14 cellular contexts compared by ENCODE assay signal in genomic region chr3:158770254-158771017, GRCh38. TPM values are rescaled to one million over a fixed set of nuclear protein-coding genes. Genes with fewer than 3 reads are reported as not detected.
DNase-seq lines count a peak whose midpoint lies in the region; ATAC-seq and TF ChIP-seq lines count a peak whose summit lies in the region.
"Had no signal": no experiment of that assay in that cellular context is flagged by ENCODE, and none has a peak within 500 bp of the region (broad histone marks: within the 10 kb centered on the region; RNA-seq: fewer than 3 reads in every experiment).

No MANE protein-coding gene starts in this region.

- peaks cover 35% of the 10 kb centered on the region for H3K4me1 Mint-ChIP-seq in HFFc6 (ENCODE audit: low read depth)

- H3K36me3 Mint-ChIP-seq in HFFc6 (ENCODE audit: low read depth): peaks cover 4% of the 10 kb centered on the region

- H3K27ac Mint-ChIP-seq in HFFc6: peak overlapping the region; percentile 82
- H3K27ac Mint-ChIP-seq: activated T-helper 2 cell treated with anti-CD3 and anti-CD28 coated beads, Interferon-gamma antibody, Interleukin-2, Interleukin-4, amounts not matched to agents 10 μg/mL and 5 μg/mL and 100 μg/mL, durations not matched to agents 14 hours and 24 hours and 36 hours had no signal

- no peaks in the 10 kb centered on the region for H3K36me3 ChIP-seq in thoracic aorta
- H3K36me3 ChIP-seq: pancreas had no signal

- peak overlapping the region; percentile 85 for H3K4me3 Mint-ChIP-seq in HFFc6

- ATAC-seq in SK-N-SH treated with all-trans-retinoic acid at 6 μM for 48 hours (0 out of 3 replicates have a peak, but pooled peaks have one; percentile 13), thoracic aorta (ENCODE audit: insufficient number of reproducible peaks, low FRiP score, low read depth) (no peak)
- ATAC-seq: HCT116, pancreas had no signal

- no peaks in the 10 kb centered on the region for H3K27me3 Mint-ChIP-seq in HFFc6 (ENCODE audit: insufficient read depth)

- DNase-seq in HFFc6 (peak; percentile 65), fibroblast of villous mesenchyme (ENCODE audit: low read depth) (peak; percentile 84), thoracic aorta (ENCODE audit: low spot score) (no peak), ecto neural progenitor cell (ENCODE audit: low spot score) (no peak), GM19240 (ENCODE audit: insufficient read length, low spot score) (no peak), GF-D8 (lab: John Stamatoyannopoulos, UW) (no peak), mucosa of gallbladder (ENCODE audit: low spot score) (no peak)
- DNase-seq: activated CD4-positive, CD25-positive, alpha-beta regulatory T cell; effector CD4-positive, alpha-beta T cell; MV-4-11; pancreas had no signal

- H3K9me3 ChIP-seq in thoracic aorta: no peaks in the 10 kb centered on the region
- H3K9me3 ChIP-seq: pancreas had no signal

- no peak for TF ChIP-seq CTCF in HFFc6 (IDR thresholded peaks at IDR 0.05)
- TF ChIP-seq CTCF in fibroblast of villous mesenchyme (IDR thresholded peaks at IDR 0.05; ENCODE audit: insufficient read depth, low read depth, low read length): no peak
- TF ChIP-seq CTCF in thoracic aorta (IDR thresholded peaks at IDR 0.05): no peak

- H3K4me3 ChIP-seq in fibroblast of villous mesenchyme (ENCODE audit: low read depth, low read length) (no peak overlapping the region), thoracic aorta (no peak overlapping the region)
- H3K4me3 ChIP-seq: pancreas had no signal

- peaks cover 14 to 45% of the 10 kb centered on the region in 2 donors for H3K4me1 ChIP-seq in thoracic aorta (ENCODE audit: control insufficient read depth in 1 of 2, low read depth in 2 of 2)

- H3K27me3 ChIP-seq in thoracic aorta (replicated peaks; ENCODE audit: insufficient read depth): no peaks in the 10 kb centered on the region
- H3K27me3 ChIP-seq: pancreas had no signal

- no peaks in the 10 kb centered on the region for H3K9me3 Mint-ChIP-seq in HFFc6
- H3K9me3 Mint-ChIP-seq: activated T-helper 2 cell treated with anti-CD3 and anti-CD28 coated beads, Interferon-gamma antibody, Interleukin-2, Interleukin-4, amounts not matched to agents 10 μg/mL and 5 μg/mL and 100 μg/mL, durations not matched to agents 14 hours and 24 hours and 36 hours had no signal

- H3K27ac ChIP-seq in thoracic aorta: peak overlapping the region; percentile 41 to 45

TF ChIP-seq in SK-N-SH treated with all-trans-retinoic acid at 6 μM for 48 hours, 23 proteins besides CTCF, POLR2A, EP300 and RAD21:
- peak; percentile 58; the same call in 1 of the 2 replicates for TF ChIP-seq OSR1 (CRISPR knock-in tag; IDR thresholded peaks at IDR 0.05)
- no peak for TF ChIP-seq SNAI2 (CRISPR knock-in tag; IDR thresholded peaks at IDR 0.05)
- TF ChIP-seq, protein P1, sequence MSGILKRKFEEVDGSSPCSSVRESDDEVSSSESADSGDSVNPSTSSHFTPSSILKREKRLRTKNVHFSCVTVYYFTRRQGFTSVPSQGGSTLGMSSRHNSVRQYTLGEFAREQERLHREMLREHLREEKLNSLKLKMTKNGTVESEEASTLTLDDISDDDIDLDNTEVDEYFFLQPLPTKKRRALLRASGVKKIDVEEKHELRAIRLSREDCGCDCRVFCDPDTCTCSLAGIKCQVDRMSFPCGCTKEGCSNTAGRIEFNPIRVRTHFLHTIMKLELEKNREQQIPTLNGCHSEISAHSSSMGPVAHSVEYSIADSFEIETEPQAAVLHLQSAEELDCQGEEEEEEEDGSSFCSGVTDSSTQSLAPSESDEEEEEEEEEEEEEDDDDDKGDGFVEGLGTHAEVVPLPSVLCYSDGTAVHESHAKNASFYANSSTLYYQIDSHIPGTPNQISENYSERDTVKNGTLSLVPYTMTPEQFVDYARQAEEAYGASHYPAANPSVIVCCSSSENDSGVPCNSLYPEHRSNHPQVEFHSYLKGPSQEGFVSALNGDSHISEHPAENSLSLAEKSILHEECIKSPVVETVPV (CRISPR knock-in tag; IDR thresholded peaks at IDR 0.05): no peak
- TF ChIP-seq, protein P2, sequence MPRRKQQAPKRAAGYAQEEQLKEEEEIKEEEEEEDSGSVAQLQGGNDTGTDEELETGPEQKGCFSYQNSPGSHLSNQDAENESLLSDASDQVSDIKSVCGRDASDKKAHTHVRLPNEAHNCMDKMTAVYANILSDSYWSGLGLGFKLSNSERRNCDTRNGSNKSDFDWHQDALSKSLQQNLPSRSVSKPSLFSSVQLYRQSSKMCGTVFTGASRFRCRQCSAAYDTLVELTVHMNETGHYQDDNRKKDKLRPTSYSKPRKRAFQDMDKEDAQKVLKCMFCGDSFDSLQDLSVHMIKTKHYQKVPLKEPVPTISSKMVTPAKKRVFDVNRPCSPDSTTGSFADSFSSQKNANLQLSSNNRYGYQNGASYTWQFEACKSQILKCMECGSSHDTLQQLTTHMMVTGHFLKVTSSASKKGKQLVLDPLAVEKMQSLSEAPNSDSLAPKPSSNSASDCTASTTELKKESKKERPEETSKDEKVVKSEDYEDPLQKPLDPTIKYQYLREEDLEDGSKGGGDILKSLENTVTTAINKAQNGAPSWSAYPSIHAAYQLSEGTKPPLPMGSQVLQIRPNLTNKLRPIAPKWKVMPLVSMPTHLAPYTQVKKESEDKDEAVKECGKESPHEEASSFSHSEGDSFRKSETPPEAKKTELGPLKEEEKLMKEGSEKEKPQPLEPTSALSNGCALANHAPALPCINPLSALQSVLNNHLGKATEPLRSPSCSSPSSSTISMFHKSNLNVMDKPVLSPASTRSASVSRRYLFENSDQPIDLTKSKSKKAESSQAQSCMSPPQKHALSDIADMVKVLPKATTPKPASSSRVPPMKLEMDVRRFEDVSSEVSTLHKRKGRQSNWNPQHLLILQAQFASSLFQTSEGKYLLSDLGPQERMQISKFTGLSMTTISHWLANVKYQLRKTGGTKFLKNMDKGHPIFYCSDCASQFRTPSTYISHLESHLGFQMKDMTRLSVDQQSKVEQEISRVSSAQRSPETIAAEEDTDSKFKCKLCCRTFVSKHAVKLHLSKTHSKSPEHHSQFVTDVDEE (CRISPR knock-in tag; IDR thresholded peaks at IDR 0.05): no peak
- no peak for TF ChIP-seq BACH2 (CRISPR knock-in tag; IDR thresholded peaks at IDR 0.05; ENCODE audit: borderline replicate concordance)
- TF ChIP-seq ZC3H10 (CRISPR knock-in tag; IDR thresholded peaks at IDR 0.05): no peak

RNA-seq across cellular contexts. Expression of gene MFSD1, which starts 31.4 kb away (rescaled TPM):
- 10 to 100 TPM; 61.6 to 75.4 (median 68.8) TPM for total RNA-seq in HFFc6 (2021; fragmentation: NEBNext Ultra II Directional; extraction: Animal tissue kit (Norgen Biotek cat#: 25700))
- total RNA-seq in fibroblast of villous mesenchyme: 95.7 and 142 TPM in 2 replicates
- total RNA-seq in thoracic aorta: 100 to 1,000 TPM; 114 to 128 TPM
- total RNA-seq in mucosa of gallbladder: 53.1 TPM

RNA-seq across cellular contexts. Expression of gene RARRES1, which starts 38.2 kb away (rescaled TPM):
- 1 to 10 TPM in 1 of 6 experiments, under 1 TPM in 4, not detected in 1; 0.51 to 1.3 (median 0.77) TPM for total RNA-seq in HFFc6 (2021; fragmentation: NEBNext Ultra II Directional; extraction: Animal tissue kit (Norgen Biotek cat#: 25700))
- total RNA-seq in fibroblast of villous mesenchyme (6.4 and 8.2 TPM in 2 replicates), thoracic aorta (10 to 100 TPM in 1 of 2 donors, 1 to 10 TPM in 1; 9.3 to 63.8 TPM), mucosa of gallbladder (6.3 TPM)

Comparison
In these comparisons a context has a peak if more than half of its experiments do, and no peak if none do; other contexts are left out.
1. DNase-seq: peak in HFFc6 (single experiment) and fibroblast of villous mesenchyme (single experiment); none in thoracic aorta (single experiment), ecto neural progenitor cell (single experiment), GM19240 (single experiment), GF-D8 (single experiment) and mucosa of gallbladder (single experiment).